Comparison of ENCODE assay signal across 9 cellular contexts in genomic region chr7:130903358-130903974, GRCh38.
DNase-seq lines count a peak whose midpoint lies in the region; ATAC-seq and TF ChIP-seq lines count a peak whose summit lies in the region.
"Had no signal": no experiment of that assay in that cellular context is flagged by ENCODE, and none has a peak within 500 bp of the region (broad histone marks: within the 10 kb centered on the region; RNA-seq: fewer than 3 reads in every experiment).

No MANE protein-coding gene starts in this region.

- no peaks in the 10 kb centered on the region for H3K27me3 ChIP-seq in suprapubic skin
- H3K27me3 ChIP-seq: BLaER1 had no signal

- no peak for TF ChIP-seq POLR2A in suprapubic skin (IDR thresholded peaks at IDR 0.05)

- peak overlapping the region; percentile 59 for H3K27ac ChIP-seq in suprapubic skin
- H3K27ac ChIP-seq: BLaER1 had no signal

- ATAC-seq in left ventricle myocardium superior (peak; percentile 63), GM18868 (IDR thresholded peaks at IDR 0.05; ENCODE audit: unreplicated experiment) (no peak), GM19397 (IDR thresholded peaks at IDR 0.05; ENCODE audit: unreplicated experiment) (no peak)

- intact Hi-C loops in left ventricle myocardium superior (cut with micrococcal nuclease): no loop called here

- no peak overlapping the region for H3K4me3 Mint-ChIP-seq in T-helper 2 cell treated with Interferon-gamma antibody and Interleukin-4, amounts not matched to agents 5 μg/mL and 100 μg/mL, for 36 hours
- no peak overlapping the region for H3K4me3 Mint-ChIP-seq in activated naive CD4-positive, alpha-beta T cell treated with anti-CD3 and anti-CD28 coated beads, Interleukin-2, amount 10 ng/mL, durations not matched to agents 7 days and 5 days

- H3K4me1 ChIP-seq in suprapubic skin: peaks cover 74% of the 10 kb centered on the region

- WGBS in suprapubic skin: 47% methylated on average over 8 of the region's 8 CpGs

- peaks cover 3% of the 10 kb centered on the region for H3K36me3 ChIP-seq in suprapubic skin

- H3K27ac Mint-ChIP-seq in T-helper 2 cell treated with Interferon-gamma antibody and Interleukin-4, amounts not matched to agents 5 μg/mL and 100 μg/mL, for 36 hours: peak overlapping the region; percentile 53
- H3K27ac Mint-ChIP-seq in activated naive CD4-positive, alpha-beta T cell treated with anti-CD3 and anti-CD28 coated beads, Interleukin-2, amount 10 ng/mL, durations not matched to agents 7 days and 5 days: peak overlapping the region; percentile 77

- no peaks in the 10 kb centered on the region for H3K9me3 ChIP-seq in suprapubic skin
- H3K9me3 ChIP-seq: BLaER1 had no signal

- no peak overlapping the region for H3K4me3 ChIP-seq in suprapubic skin
- H3K4me3 ChIP-seq: BLaER1 had no signal

- TF ChIP-seq EP300 in suprapubic skin (IDR thresholded peaks at IDR 0.05): no peak

- peaks cover 54% of the 10 kb centered on the region for H3K4me1 Mint-ChIP-seq in T-helper 2 cell treated with Interferon-gamma antibody and Interleukin-4, amounts not matched to agents 5 μg/mL and 100 μg/mL, for 36 hours (ENCODE audit: low read depth)
- H3K4me1 Mint-ChIP-seq in activated naive CD4-positive, alpha-beta T cell treated with anti-CD3 and anti-CD28 coated beads, Interleukin-2, amount 10 ng/mL, durations not matched to agents 7 days and 5 days: peaks cover 77% of the 10 kb centered on the region

- peaks cover 66% of the 10 kb centered on the region for H3K36me3 Mint-ChIP-seq in T-helper 2 cell treated with Interferon-gamma antibody and Interleukin-4, amounts not matched to agents 5 μg/mL and 100 μg/mL, for 36 hours (ENCODE audit: low read depth)
- H3K36me3 Mint-ChIP-seq in activated naive CD4-positive, alpha-beta T cell treated with anti-CD3 and anti-CD28 coated beads, Interleukin-2, amount 10 ng/mL, durations not matched to agents 7 days and 5 days: peaks cover 56% of the 10 kb centered on the region

- CTCF ChIA-PET in activated naive CD4-positive, alpha-beta T cell treated with anti-CD3 and anti-CD28 coated beads, Interleukin-2, amount 10 ng/mL, durations not matched to agents 7 days and 5 days (lab: Charles Lee): interaction anchor here (0.7 to 2.3 kb wide), 6 partner anchors 10 to 137 kb away, joined by 3 to 7 read pairs (median 4); no protein-coding TSS in a partner anchor

- no peaks in the 10 kb centered on the region for H3K27me3 Mint-ChIP-seq in T-helper 2 cell treated with Interferon-gamma antibody and Interleukin-4, amounts not matched to agents 5 μg/mL and 100 μg/mL, for 36 hours (ENCODE audit: low read depth)
- no peaks in the 10 kb centered on the region for H3K27me3 Mint-ChIP-seq in activated naive CD4-positive, alpha-beta T cell treated with anti-CD3 and anti-CD28 coated beads, Interleukin-2, amount 10 ng/mL, durations not matched to agents 7 days and 5 days

- no peak for DNase-seq in T-helper 2 cell treated with Interferon-gamma antibody and Interleukin-4, amounts not matched to agents 5 μg/mL and 100 μg/mL, for 36 hours (ENCODE audit: low spot score)
- DNase-seq in T-helper 2 cell (no peak), left ventricle myocardium superior (no peak), suprapubic skin (ENCODE audit: low spot score in 2 of 2) (no peak), GOT3 (lab: John Stamatoyannopoulos, UW) (no peak)
- no peak for DNase-seq in activated naive CD4-positive, alpha-beta T cell treated with anti-CD3 and anti-CD28 coated beads, Interleukin-2, amount 10 ng/mL, durations not matched to agents 7 days and 5 days

- no peak for TF ChIP-seq CTCF in suprapubic skin (IDR thresholded peaks at IDR 0.05)

- no peaks in the 10 kb centered on the region for H3K9me3 Mint-ChIP-seq in T-helper 2 cell treated with Interferon-gamma antibody and Interleukin-4, amounts not matched to agents 5 μg/mL and 100 μg/mL, for 36 hours
- H3K9me3 Mint-ChIP-seq in activated naive CD4-positive, alpha-beta T cell treated with anti-CD3 and anti-CD28 coated beads, Interleukin-2, amount 10 ng/mL, durations not matched to agents 7 days and 5 days: no peaks in the 10 kb centered on the region
